In genomic region chr2:189841019-189841418, GRCh38 we compare ENCODE assay signal across 21 cellular contexts. TPM values are rescaled to one million over a fixed set of nuclear protein-coding genes. Genes with fewer than 3 reads are reported as not detected.
DNase-seq lines count a peak whose midpoint lies in the region; ATAC-seq and TF ChIP-seq lines count a peak whose summit lies in the region.
"Had no signal": no experiment of that assay in that cellular context is flagged by ENCODE, and none has a peak within 500 bp of the region (broad histone marks: within the 10 kb centered on the region; RNA-seq: fewer than 3 reads in every experiment).

No MANE protein-coding gene starts in this region.

- H3K36me3 Mint-ChIP-seq in activated T-cell treated with anti-CD3 and anti-CD28 coated beads, Interleukin-2, amount 50 U/mL, for 24 hours (ENCODE audit: low read depth), result peaks cover 79% of the 10 kb centered on the region
- peaks cover 7 to 18% of the 10 kb centered on the region in 2 donors for H3K36me3 Mint-ChIP-seq in activated T-cell treated with anti-CD3 and anti-CD28 coated beads, Interleukin-2, amount 50 U/mL, for 72 hours (ENCODE audit: insufficient read depth in 2 of 2)
- peaks cover 9% of the 10 kb centered on the region for H3K36me3 Mint-ChIP-seq in T-helper 17 cell (ENCODE audit: low read depth)

- H3K4me3 Mint-ChIP-seq in activated T-cell treated with anti-CD3 and anti-CD28 coated beads, Interleukin-2, amount 50 U/mL, for 24 hours, result no peak overlapping the region
- H3K4me3 Mint-ChIP-seq in activated T-cell treated with anti-CD3 and anti-CD28 coated beads, Interleukin-2, amount 50 U/mL, for 72 hours, result no peak overlapping the region
- H3K4me3 Mint-ChIP-seq in T-helper 17 cell, result no peak overlapping the region
- H3K4me3 Mint-ChIP-seq: CD4-positive, alpha-beta memory T cell had no signal

- H3K27me3 Mint-ChIP-seq in activated T-cell treated with anti-CD3 and anti-CD28 coated beads, Interleukin-2, amount 50 U/mL, for 24 hours, result no peaks in the 10 kb centered on the region
- no peaks in the 10 kb centered on the region for H3K27me3 Mint-ChIP-seq in activated T-cell treated with anti-CD3 and anti-CD28 coated beads, Interleukin-2, amount 50 U/mL, for 72 hours (ENCODE audit: low read depth)
- no peaks in the 10 kb centered on the region for H3K27me3 Mint-ChIP-seq in T-helper 17 cell
- H3K27me3 Mint-ChIP-seq: CD4-positive, alpha-beta memory T cell had no signal

- peak overlapping the region; percentile 14 for H3K27ac Mint-ChIP-seq in activated T-cell treated with anti-CD3 and anti-CD28 coated beads, Interleukin-2, amount 50 U/mL, for 24 hours
- H3K27ac Mint-ChIP-seq in activated T-cell treated with anti-CD3 and anti-CD28 coated beads, Interleukin-2, amount 50 U/mL, for 72 hours, result no peak overlapping the region
- H3K27ac Mint-ChIP-seq in T-helper 17 cell, result peak overlapping the region; percentile 19

- no peaks in the 10 kb centered on the region for H3K9me3 ChIP-seq in T-helper 17 cell (ENCODE audit: control insufficient read depth, low read length, poor library complexity, severe bottlenecking)
- H3K9me3 ChIP-seq: BLaER1 treated with 17β-estradiol and CSF1 and Interleukin-3, amounts not matched to agents 10 nM and 100 nM; Caco-2; Peyer's patch had no signal

- peaks cover 21% of the 10 kb centered on the region for H3K4me1 Mint-ChIP-seq in activated T-cell treated with anti-CD3 and anti-CD28 coated beads, Interleukin-2, amount 50 U/mL, for 24 hours (ENCODE audit: low read depth)
- peaks cover 7% of the 10 kb centered on the region for H3K4me1 Mint-ChIP-seq in activated T-cell treated with anti-CD3 and anti-CD28 coated beads, Interleukin-2, amount 50 U/mL, for 72 hours (ENCODE audit: low read depth)
- peaks cover 12% of the 10 kb centered on the region for H3K4me1 Mint-ChIP-seq in T-helper 17 cell

- no peak for DNase-seq in activated T-cell treated with anti-CD3 and anti-CD28 coated beads, Interleukin-2, amount 50 U/mL, for 24 hours
- DNase-seq in activated T-cell treated with anti-CD3 and anti-CD28 coated beads, Interleukin-2, amount 50 U/mL, for 72 hours, result no peak
- DNase-seq in T-helper 17 cell (no peak), GM10266 (ENCODE audit: extremely low spot score) (no peak)
- DNase-seq in stimulated activated CD4-positive, alpha-beta T cell treated with anti-CD3 and anti-CD28 coated beads, Interleukin-12 subunit alpha, Interleukin-12 subunit beta, amount 100 ng/mL, for 4 hours, result no peak
- DNase-seq: 8988T; Caco-2; CD4-positive, alpha-beta memory T cell; NCI-H1092; NCI-H1436; NCI-H1930; NCI-H510A; NCI-H748 treated with DMSO at 0.1 percent for 48 hours; NK-92 treated with Interleukin-12 subunit alpha and Interleukin-12 subunit beta, amount 100 ng/mL, for 24 hours; Peyer's patch had no signal

- ATAC-seq in activated T-cell treated with anti-CD3 and anti-CD28 coated beads, Interleukin-2, amount 50 U/mL, for 72 hours (replicated peaks in 1 of 2), result no peak
- peak; percentile 52 for ATAC-seq in HG02885 (IDR thresholded peaks at IDR 0.05; ENCODE audit: poor library complexity, unreplicated experiment)
- no peak for ATAC-seq in T-helper 17 cell
- ATAC-seq in GM19452 (IDR thresholded peaks at IDR 0.05; ENCODE audit: unreplicated experiment), result no peak
- ATAC-seq: HepG2, K562, SK-N-SH treated with all-trans-retinoic acid at 6 μM for 48 hours had no signal

- no peak for TF ChIP-seq CTCF in GM10266 (IDR thresholded peaks at IDR 0.05; ENCODE audit: control insufficient read depth, insufficient read depth, low read depth, missing control alignments)

- H3K9me3 Mint-ChIP-seq in activated T-cell treated with anti-CD3 and anti-CD28 coated beads, Interleukin-2, amount 50 U/mL, for 24 hours, result no peaks in the 10 kb centered on the region
- H3K9me3 Mint-ChIP-seq in activated T-cell treated with anti-CD3 and anti-CD28 coated beads, Interleukin-2, amount 50 U/mL, for 72 hours, result no peaks in the 10 kb centered on the region
- H3K9me3 Mint-ChIP-seq: CD4-positive, alpha-beta memory T cell had no signal

RNA-seq across cellular contexts. Expression of gene PMS1, which starts 56.8 kb away (rescaled TPM):
- 10 to 100 TPM; 37.9 to 52.7 TPM for total RNA-seq in activated T-cell treated with anti-CD3 and anti-CD28 coated beads, Interleukin-2, amount 50 U/mL, for 72 hours
- 10 to 100 TPM; 18.0 to 18.4 TPM for total RNA-seq in T-helper 17 cell

RNA-seq across cellular contexts. Expression of gene ORMDL1, which starts 56.9 kb away (rescaled TPM):
- 100 to 1,000 TPM; 101 to 121 TPM for total RNA-seq in activated T-cell treated with anti-CD3 and anti-CD28 coated beads, Interleukin-2, amount 50 U/mL, for 72 hours
- 100 to 1,000 TPM; 119 to 145 TPM for total RNA-seq in T-helper 17 cell
